1 cellular context compared by ENCODE assay signal in the genomic region with DNA sequence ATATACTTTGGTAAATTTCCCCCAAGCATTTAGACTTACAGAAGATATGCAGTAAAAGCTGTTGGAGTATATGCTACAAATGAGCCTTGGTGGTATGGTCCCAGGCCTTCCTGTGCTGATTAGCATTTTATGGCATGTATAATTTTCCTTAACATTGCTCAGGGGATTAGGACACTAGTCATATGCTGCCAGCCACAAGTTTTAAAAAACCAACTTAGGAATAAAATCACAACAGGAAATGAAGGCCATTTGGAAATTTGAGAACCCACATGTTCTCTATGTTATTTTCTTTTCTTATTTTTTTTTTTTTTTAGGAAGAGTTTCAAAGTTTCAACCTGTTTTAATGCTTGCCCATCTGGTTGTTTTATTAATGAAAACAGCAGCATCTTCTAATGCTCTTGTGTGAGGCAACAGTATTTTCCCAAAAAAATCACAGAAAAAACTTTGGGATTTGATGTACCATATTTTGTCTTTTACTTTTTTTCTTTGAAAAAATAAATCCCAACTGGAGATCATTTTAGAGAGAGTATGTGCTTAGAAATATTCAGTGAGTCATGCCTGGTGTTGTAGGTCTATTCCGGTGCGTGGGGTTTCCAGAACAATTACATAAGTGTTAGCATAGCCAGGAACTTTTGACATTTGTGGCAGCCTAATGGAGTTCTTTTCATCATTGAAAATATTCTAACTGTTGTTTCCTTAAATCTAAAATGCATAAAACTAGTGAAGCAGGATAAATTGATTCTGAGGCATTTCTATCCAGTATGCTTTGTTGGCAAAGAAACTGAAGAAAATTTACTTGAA.
A peak's percentile ranks its signal among the peaks of the same experiment; 100 is the strongest.
TF ChIP-seq lines count a peak whose summit lies in the region.

No MANE protein-coding gene starts in this region.

TF ChIP-seq in HepG2, 621 proteins besides CTCF, POLR2A, EP300 and RAD21 (continued from another document):
- TF ChIP-seq, protein P1, sequence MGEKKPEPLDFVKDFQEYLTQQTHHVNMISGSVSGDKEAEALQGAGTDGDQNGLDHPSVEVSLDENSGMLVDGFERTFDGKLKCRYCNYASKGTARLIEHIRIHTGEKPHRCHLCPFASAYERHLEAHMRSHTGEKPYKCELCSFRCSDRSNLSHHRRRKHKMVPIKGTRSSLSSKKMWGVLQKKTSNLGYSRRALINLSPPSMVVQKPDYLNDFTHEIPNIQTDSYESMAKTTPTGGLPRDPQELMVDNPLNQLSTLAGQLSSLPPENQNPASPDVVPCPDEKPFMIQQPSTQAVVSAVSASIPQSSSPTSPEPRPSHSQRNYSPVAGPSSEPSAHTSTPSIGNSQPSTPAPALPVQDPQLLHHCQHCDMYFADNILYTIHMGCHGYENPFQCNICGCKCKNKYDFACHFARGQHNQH (CRISPR knock-in tag; IDR thresholded peaks at IDR 0.05): no peak
- TF ChIP-seq RXRB (CRISPR knock-in tag; IDR thresholded peaks at IDR 0.05; ENCODE audit: borderline replicate concordance) (peak; percentile 34; the same call in 1 of the 2 replicates), NCOA1 (CRISPR knock-in tag; IDR thresholded peaks at IDR 0.05) (no peak), SATB2 (CRISPR knock-in tag; IDR thresholded peaks at IDR 0.05) (no peak), RARA (CRISPR knock-in tag; IDR thresholded peaks at IDR 0.05) (peak; percentile 61; the same call in 1 of the 2 replicates), CREM (IDR thresholded peaks at IDR 0.05) (0 out of 2 replicates have a peak, but pooled peaks have one; percentile 15), CREM (CRISPR knock-in tag; IDR thresholded peaks at IDR 0.05) (no peak), FOXA3 (CRISPR knock-in tag; IDR thresholded peaks at IDR 0.05) (0 out of 2 replicates have a peak, but pooled peaks have one; percentile 10), NR2F6 (IDR thresholded peaks at IDR 0.05) (0 out of 2 replicates have a peak, but pooled peaks have one; percentile 10), NR2F6 (CRISPR knock-in tag; IDR thresholded peaks at IDR 0.05) (no peak), FOSL2 (CRISPR knock-in tag; IDR thresholded peaks at IDR 0.05) (peak; percentile 56), ETV5 (CRISPR knock-in tag; IDR thresholded peaks at IDR 0.05; ENCODE audit: borderline replicate concordance) (peak; percentile 16; the same call in 1 of the 2 replicates), SAP130 (CRISPR knock-in tag; IDR thresholded peaks at IDR 0.05; ENCODE audit: low read depth) (peak; percentile 23; the same call in 1 of the 2 replicates)
- TF ChIP-seq, protein P2, sequence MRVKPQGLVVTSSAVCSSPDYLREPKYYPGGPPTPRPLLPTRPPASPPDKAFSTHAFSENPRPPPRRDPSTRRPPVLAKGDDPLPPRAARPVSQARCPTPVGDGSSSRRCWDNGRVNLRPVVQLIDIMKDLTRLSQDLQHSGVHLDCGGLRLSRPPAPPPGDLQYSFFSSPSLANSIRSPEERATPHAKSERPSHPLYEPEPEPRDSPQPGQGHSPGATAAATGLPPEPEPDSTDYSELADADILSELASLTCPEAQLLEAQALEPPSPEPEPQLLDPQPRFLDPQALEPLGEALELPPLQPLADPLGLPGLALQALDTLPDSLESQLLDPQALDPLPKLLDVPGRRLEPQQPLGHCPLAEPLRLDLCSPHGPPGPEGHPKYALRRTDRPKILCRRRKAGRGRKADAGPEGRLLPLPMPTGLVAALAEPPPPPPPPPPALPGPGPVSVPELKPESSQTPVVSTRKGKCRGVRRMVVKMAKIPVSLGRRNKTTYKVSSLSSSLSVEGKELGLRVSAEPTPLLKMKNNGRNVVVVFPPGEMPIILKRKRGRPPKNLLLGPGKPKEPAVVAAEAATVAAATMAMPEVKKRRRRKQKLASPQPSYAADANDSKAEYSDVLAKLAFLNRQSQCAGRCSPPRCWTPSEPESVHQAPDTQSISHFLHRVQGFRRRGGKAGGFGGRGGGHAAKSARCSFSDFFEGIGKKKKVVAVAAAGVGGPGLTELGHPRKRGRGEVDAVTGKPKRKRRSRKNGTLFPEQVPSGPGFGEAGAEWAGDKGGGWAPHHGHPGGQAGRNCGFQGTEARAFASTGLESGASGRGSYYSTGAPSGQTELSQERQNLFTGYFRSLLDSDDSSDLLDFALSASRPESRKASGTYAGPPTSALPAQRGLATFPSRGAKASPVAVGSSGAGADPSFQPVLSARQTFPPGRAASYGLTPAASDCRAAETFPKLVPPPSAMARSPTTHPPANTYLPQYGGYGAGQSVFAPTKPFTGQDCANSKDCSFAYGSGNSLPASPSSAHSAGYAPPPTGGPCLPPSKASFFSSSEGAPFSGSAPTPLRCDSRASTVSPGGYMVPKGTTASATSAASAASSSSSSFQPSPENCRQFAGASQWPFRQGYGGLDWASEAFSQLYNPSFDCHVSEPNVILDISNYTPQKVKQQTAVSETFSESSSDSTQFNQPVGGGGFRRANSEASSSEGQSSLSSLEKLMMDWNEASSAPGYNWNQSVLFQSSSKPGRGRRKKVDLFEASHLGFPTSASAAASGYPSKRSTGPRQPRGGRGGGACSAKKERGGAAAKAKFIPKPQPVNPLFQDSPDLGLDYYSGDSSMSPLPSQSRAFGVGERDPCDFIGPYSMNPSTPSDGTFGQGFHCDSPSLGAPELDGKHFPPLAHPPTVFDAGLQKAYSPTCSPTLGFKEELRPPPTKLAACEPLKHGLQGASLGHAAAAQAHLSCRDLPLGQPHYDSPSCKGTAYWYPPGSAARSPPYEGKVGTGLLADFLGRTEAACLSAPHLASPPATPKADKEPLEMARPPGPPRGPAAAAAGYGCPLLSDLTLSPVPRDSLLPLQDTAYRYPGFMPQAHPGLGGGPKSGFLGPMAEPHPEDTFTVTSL (CRISPR knock-in tag; IDR thresholded peaks at IDR 0.05; ENCODE audit: borderline replicate concordance): no peak
- TF ChIP-seq, protein P3, sequence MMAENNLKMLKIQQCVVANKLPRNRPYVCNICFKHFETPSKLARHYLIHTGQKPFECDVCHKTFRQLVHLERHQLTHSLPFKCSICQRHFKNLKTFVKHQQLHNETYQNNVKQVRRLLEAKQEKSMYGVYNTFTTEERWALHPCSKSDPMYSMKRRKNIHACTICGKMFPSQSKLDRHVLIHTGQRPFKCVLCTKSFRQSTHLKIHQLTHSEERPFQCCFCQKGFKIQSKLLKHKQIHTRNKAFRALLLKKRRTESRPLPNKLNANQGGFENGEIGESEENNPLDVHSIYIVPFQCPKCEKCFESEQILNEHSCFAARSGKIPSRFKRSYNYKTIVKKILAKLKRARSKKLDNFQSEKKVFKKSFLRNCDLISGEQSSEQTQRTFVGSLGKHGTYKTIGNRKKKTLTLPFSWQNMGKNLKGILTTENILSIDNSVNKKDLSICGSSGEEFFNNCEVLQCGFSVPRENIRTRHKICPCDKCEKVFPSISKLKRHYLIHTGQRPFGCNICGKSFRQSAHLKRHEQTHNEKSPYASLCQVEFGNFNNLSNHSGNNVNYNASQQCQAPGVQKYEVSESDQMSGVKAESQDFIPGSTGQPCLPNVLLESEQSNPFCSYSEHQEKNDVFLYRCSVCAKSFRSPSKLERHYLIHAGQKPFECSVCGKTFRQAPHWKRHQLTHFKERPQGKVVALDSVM (CRISPR knock-in tag; IDR thresholded peaks at IDR 0.05): no peak
TF ChIP-seq in HepG2: peak in this region for 9.
